In the genomic region with DNA sequence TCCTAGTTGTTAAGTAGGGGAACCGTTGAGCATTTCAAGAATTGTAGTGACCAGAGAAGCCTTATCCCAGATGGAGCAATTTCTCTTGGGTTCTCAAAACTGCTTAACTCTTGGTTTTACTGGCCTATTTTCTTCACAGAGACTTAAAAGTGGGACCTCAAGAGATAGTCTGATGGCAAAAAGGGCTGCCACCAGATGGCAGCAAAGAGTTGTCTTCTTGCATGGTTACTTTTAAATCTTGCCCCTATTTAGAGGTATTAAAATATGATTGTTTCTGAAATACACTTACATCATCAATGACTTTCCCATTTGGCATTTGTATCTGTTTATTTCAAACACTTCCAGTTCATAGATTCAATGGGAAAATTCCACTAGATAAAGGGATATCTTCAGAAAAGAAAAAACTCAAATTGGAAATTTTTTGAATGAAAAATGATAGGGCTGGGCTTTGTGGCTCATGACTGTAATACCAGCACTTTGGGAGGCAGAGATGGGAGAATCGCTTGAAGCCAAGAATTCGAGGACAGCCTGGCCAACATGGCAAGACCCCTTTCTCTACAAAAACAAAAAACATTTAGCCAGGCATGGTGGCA, we compare ENCODE assay signal across 8 cellular contexts.
DNase-seq lines count a peak whose midpoint lies in the region; ATAC-seq lines count a peak whose summit lies in the region.

No MANE protein-coding gene starts in this region.

- intact Hi-C loops in posterior vena cava (cut with DNase I): loop anchor here (5.0 kb wide), 1 partner anchor 300 kb away; no protein-coding TSS in a partner anchor

- peak; percentile 68 for DNase-seq in DMS53 treated with DMSO at 0.1 percent for 48 hours (lab: John Stamatoyannopoulos, UW; ENCODE audit: unreplicated experiment)
- peak; percentile 54 for DNase-seq in NCI-H1105 treated with DMSO at 0.1 percent for 48 hours (lab: John Stamatoyannopoulos, UW)
- DNase-seq in activated CD4-positive, alpha-beta T cell treated with anti-CD3 and anti-CD28 coated beads, Interleukin-2, amount 50 U/mL, for 48 hours: peak; percentile 33 to 55
- peak; percentile 23 for DNase-seq in germinal center (ENCODE audit: low spot score)
- peak; percentile 76 for DNase-seq in posterior vena cava (ENCODE audit: low spot score)

- ATAC-seq in GM21723 (IDR thresholded peaks at IDR 0.05; ENCODE audit: unreplicated experiment) (peak; percentile 70), HG03439 (IDR thresholded peaks at IDR 0.05; ENCODE audit: unreplicated experiment) (no peak), HG02884 (IDR thresholded peaks at IDR 0.05; ENCODE audit: unreplicated experiment) (no peak)

Comparison
In these comparisons a context has a peak if more than half of its experiments do, and no peak if none do; other contexts are left out.
1. DNase-seq: peak in every context shown above with its lines; median percentile 76 in posterior vena cava; 68 in DMS53 treated with DMSO at 0.1 percent for 48 hours; 54 in NCI-H1105 treated with DMSO at 0.1 percent for 48 hours; 44 in activated CD4-positive, alpha-beta T cell treated with anti-CD3 and anti-CD28 coated beads, Interleukin-2, amount 50 U/mL, for 48 hours; 23 in germinal center.